In genomic region chr6:27831434-27832081, GRCh38 we compare ENCODE assay signal across 1 cellular context.
TF ChIP-seq lines count a peak whose summit lies in the region.
"Not testable (repeated sequence)": the region's sequence is repeated elsewhere in the genome, so short reads cannot be mapped to it uniquely, and the experiment has no call there.

No MANE protein-coding gene starts in this region.

TF ChIP-seq in HepG2, 621 proteins besides CTCF, POLR2A, EP300 and RAD21 (continued from another document and continues in another):
- TF ChIP-seq MYPOP (CRISPR knock-in tag; IDR thresholded peaks at IDR 0.05): 0 out of 2 replicates have a peak, but pooled peaks have one; percentile 6
- peak; percentile 42; the same call in 1 of the 2 replicates for TF ChIP-seq HNF4A (CRISPR knock-in tag; IDR thresholded peaks at IDR 0.05)
- TF ChIP-seq NCOA2 (CRISPR knock-in tag; IDR thresholded peaks at IDR 0.05): peak; percentile 50
- peak; percentile 98 for TF ChIP-seq HINFP (CRISPR knock-in tag; IDR thresholded peaks at IDR 0.05; ENCODE audit: low read depth)
- 0 out of 2 replicates have a peak, but pooled peaks have one; percentile 51 for TF ChIP-seq FOXM1 (CRISPR knock-in tag; IDR thresholded peaks at IDR 0.05)
- peak; percentile 52; the same call in 1 of the 2 replicates for TF ChIP-seq ZHX2 (IDR thresholded peaks at IDR 0.05; ENCODE audit: low read depth)
- TF ChIP-seq ZHX2 (CRISPR knock-in tag; IDR thresholded peaks at IDR 0.05; ENCODE audit: borderline replicate concordance); GABPA (IDR thresholded peaks at IDR 0.05; ENCODE audit: low read depth, low read length): not testable (repeated sequence)
- 0 out of 2 replicates have a peak, but pooled peaks have one; percentile 49 for TF ChIP-seq ZNF800 (CRISPR knock-in tag; IDR thresholded peaks at IDR 0.05)
- TF ChIP-seq NFKB2 (CRISPR knock-in tag; IDR thresholded peaks at IDR 0.05; ENCODE audit: borderline replicate concordance): peak; percentile 79; the same call in 1 of the 2 replicates
- TF ChIP-seq ETV5 (CRISPR knock-in tag; IDR thresholded peaks at IDR 0.05; ENCODE audit: borderline replicate concordance): peak; percentile 54; the same call in 1 of the 2 replicates
- peak; percentile 43; the same call in 1 of the 2 replicates for TF ChIP-seq TFE3 (CRISPR knock-in tag; IDR thresholded peaks at IDR 0.05)
- TF ChIP-seq E2F2 (CRISPR knock-in tag; IDR thresholded peaks at IDR 0.05; ENCODE audit: borderline replicate concordance): peak; percentile 73; the same call in 1 of the 2 replicates
- TF ChIP-seq MED13 (CRISPR knock-in tag; IDR thresholded peaks at IDR 0.05): peak; percentile 75; the same call in 1 of the 2 replicates
- TF ChIP-seq ZFX (CRISPR knock-in tag; IDR thresholded peaks at IDR 0.05; ENCODE audit: low read depth): 0 out of 2 replicates have a peak, but pooled peaks have one; percentile 19
- TF ChIP-seq SIN3A (IDR thresholded peaks at IDR 0.05; ENCODE audit: borderline replicate concordance, low read depth, low read length): peak; percentile 70; the same call in 1 of the 2 replicates
- TF ChIP-seq REST (IDR thresholded peaks at IDR 0.05; ENCODE audit: borderline replicate concordance in 1 of 2, low read depth in 1 of 2, low read length in 2 of 2): peak in 1 of 2 experiments; percentile 73; a peak in 1 of 4 replicates
- TF ChIP-seq ERF (CRISPR knock-in tag; IDR thresholded peaks at IDR 0.05): peak; percentile 74
- TF ChIP-seq ZFP82 (CRISPR knock-in tag; IDR thresholded peaks at IDR 0.05; ENCODE audit: borderline replicate concordance): 0 out of 2 replicates have a peak, but pooled peaks have one; percentile 7
- peak; percentile 70; the same call in 1 of the 2 replicates for TF ChIP-seq MIER3 (CRISPR knock-in tag; IDR thresholded peaks at IDR 0.05; ENCODE audit: borderline replicate concordance)
- 0 out of 2 replicates have a peak, but pooled peaks have one; percentile 53 for TF ChIP-seq ZFY (CRISPR knock-in tag; IDR thresholded peaks at IDR 0.05)
- peak; percentile 87 for TF ChIP-seq DRAP1 (CRISPR knock-in tag; IDR thresholded peaks at IDR 0.05)
- TF ChIP-seq HMGXB3 (CRISPR knock-in tag; IDR thresholded peaks at IDR 0.05; ENCODE audit: borderline replicate concordance): peak; percentile 85
- TF ChIP-seq ATF3 (CRISPR knock-in tag; IDR thresholded peaks at IDR 0.05): peak; percentile 26; the same call in 1 of the 2 replicates
- TF ChIP-seq GATA4 (IDR thresholded peaks at IDR 0.05; ENCODE audit: borderline replicate concordance, low read depth): peak; percentile 54; the same call in 1 of the 2 replicates
- TF ChIP-seq IRF2 (CRISPR knock-in tag; IDR thresholded peaks at IDR 0.05): peak; percentile 59
- TF ChIP-seq GABPA (CRISPR knock-in tag; IDR thresholded peaks at IDR 0.05; ENCODE audit: low read depth): peak; percentile 74
